Comparison of ENCODE assay signal across 18 cellular contexts in the genomic region with DNA sequence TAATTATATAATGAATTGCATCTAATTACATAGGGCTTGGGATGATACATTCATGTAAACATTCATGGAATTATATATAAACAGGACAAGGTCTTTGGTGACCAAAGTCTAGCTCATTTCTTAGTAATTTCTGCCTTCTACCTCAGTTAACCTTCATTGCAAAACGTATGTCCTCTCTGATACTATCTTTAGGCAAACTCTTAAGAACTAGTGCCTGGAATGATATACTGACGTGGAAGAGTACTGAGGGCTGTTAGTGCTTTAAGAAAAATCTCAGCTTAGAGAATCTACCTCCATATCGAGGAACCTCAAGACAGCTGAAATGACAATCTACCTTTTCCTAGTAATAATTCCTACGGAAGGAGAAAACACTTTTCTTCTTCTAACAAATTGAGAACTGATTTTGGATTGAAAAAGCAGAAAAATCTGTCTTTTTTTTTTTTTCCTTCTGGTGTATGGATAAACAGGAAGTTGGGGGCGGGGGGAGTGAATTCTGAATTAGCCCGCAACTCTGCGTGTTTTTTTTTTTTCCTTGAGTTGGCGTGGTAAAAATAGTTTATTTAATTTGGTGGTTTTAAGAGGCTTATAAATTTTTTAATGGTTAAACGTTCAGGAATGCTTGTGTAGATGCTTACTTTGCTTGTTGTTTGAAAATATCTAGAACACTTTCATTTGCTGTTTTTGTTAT. TPM values are rescaled to one million over a fixed set of nuclear protein-coding genes. Genes with fewer than 3 reads are reported as not detected.
DNase-seq lines count a peak whose midpoint lies in the region; FAIRE-seq and TF ChIP-seq lines count a peak whose summit lies in the region.
"Had no signal": no experiment of that assay in that cellular context is flagged by ENCODE, and none has a peak within 500 bp of the region (broad histone marks: within the 10 kb centered on the region; RNA-seq: fewer than 3 reads in every experiment).

No MANE protein-coding gene starts in this region.

- H3K18ac ChIP-seq in trophoblast cell (ENCODE audit: low read length): no peak overlapping the region

- H3K27ac ChIP-seq in trophoblast cell (ENCODE audit: low read depth, low read length): no peak overlapping the region
- H3K27ac ChIP-seq: body of pancreas had no signal

- H3K9me3 ChIP-seq in trophoblast cell (ENCODE audit: insufficient read depth, low read depth, low read length): no peaks in the 10 kb centered on the region
- H3K9me3 ChIP-seq: body of pancreas had no signal

- H3K9ac ChIP-seq in trophoblast cell (ENCODE audit: low read length): no peak overlapping the region

- no peak overlapping the region for H3K14ac ChIP-seq in trophoblast cell (ENCODE audit: low read length)

- H3K23ac ChIP-seq in trophoblast cell (ENCODE audit: low read length): no peak overlapping the region

- H3K4me3 ChIP-seq in AG10803 (ENCODE audit: low read length): no peak overlapping the region
- no peak overlapping the region for H3K4me3 ChIP-seq in trophoblast cell (ENCODE audit: low read depth, low read length)
- H3K4me3 ChIP-seq: body of pancreas, GM12878 had no signal

- H4K12ac ChIP-seq in trophoblast cell (ENCODE audit: low read depth, low read length): no peak overlapping the region

- H3K79me1 ChIP-seq in trophoblast cell (ENCODE audit: low read length): peaks cover 14% of the 10 kb centered on the region

- H2AFZ ChIP-seq in trophoblast cell (ENCODE audit: insufficient read depth, low read length, poor library complexity): no peak overlapping the region

- DNase-seq in AG10803 (ENCODE audit: low read depth) (peak; percentile 31), M059J (ENCODE audit: low read depth) (peak; percentile 81), trophoblast cell (peak; percentile 28 to 81), RCC 7860 (ENCODE audit: low spot score) (no peak), GDM1 (lab: John Stamatoyannopoulos, UW) (no peak), hippocampal formation (lab: John Stamatoyannopoulos, UW) (no peak)
- no peak for DNase-seq in activated CD4-positive, alpha-beta T cell treated with anti-CD3 and anti-CD28 coated beads for 48 hours
- DNase-seq: activated T-cell treated with anti-CD3 and anti-CD28 coated beads, Interleukin-2, amount 50 U/mL, for 48 hours; AML-193; body of pancreas; DMS79; mesendoderm; NCI-H1105 treated with DMSO at 0.1 percent for 48 hours; NCI-H2227 treated with DMSO at 0.1 percent for 48 hours had no signal

- no peaks in the 10 kb centered on the region for H3K36me3 ChIP-seq in trophoblast cell (ENCODE audit: control insufficient read depth in 1 of 2, insufficient read depth in 2 of 2, low read length in 2 of 2)

- H3K36me3 Mint-ChIP-seq in dendritic cell treated with granulocyte-macrophage colony-stimulating factor and Interleukin-4, amounts not matched to agents 40 ng/mL and 50 ng/mL, for 4 days (ENCODE audit: low read depth): no peaks in the 10 kb centered on the region

- no peak overlapping the region for H2AK5ac ChIP-seq in trophoblast cell (ENCODE audit: low read length)

- peaks cover 5 to 8% of the 10 kb centered on the region in 2 experiments for H3K4me1 ChIP-seq in trophoblast cell (ENCODE audit: control insufficient read depth in 1 of 2, insufficient read depth in 2 of 2, low read length in 2 of 2)

- no peak overlapping the region for H3K4ac ChIP-seq in trophoblast cell (ENCODE audit: low read depth, low read length)

- H3K4me2 ChIP-seq in trophoblast cell (ENCODE audit: low read length): no peak overlapping the region

- no peak overlapping the region for H2BK120ac ChIP-seq in trophoblast cell (ENCODE audit: insufficient read depth, low read length, poor library complexity)

- intact Hi-C loops in dendritic cell treated with granulocyte-macrophage colony-stimulating factor and Interleukin-4, amounts not matched to agents 40 ng/mL and 50 ng/mL, for 4 days (cut with micrococcal nuclease): no loop called here

- H3K4me3 Mint-ChIP-seq in dendritic cell treated with granulocyte-macrophage colony-stimulating factor and Interleukin-4, amounts not matched to agents 40 ng/mL and 50 ng/mL, for 4 days: peak overlapping the region; percentile 44

- WGBS in trophoblast cell (ENCODE audit: extremely low coverage, insufficient coverage, insufficient read length): 100% methylated on average over 1 of the region's 9 CpGs

- no peak overlapping the region for H4K8ac ChIP-seq in trophoblast cell (ENCODE audit: low read depth, low read length)

- peaks cover 2% of the 10 kb centered on the region for H3K27me3 Mint-ChIP-seq in dendritic cell treated with granulocyte-macrophage colony-stimulating factor and Interleukin-4, amounts not matched to agents 40 ng/mL and 50 ng/mL, for 4 days

- no peak overlapping the region for H3K27ac Mint-ChIP-seq in dendritic cell treated with granulocyte-macrophage colony-stimulating factor and Interleukin-4, amounts not matched to agents 40 ng/mL and 50 ng/mL, for 4 days

- H4K91ac ChIP-seq in trophoblast cell (ENCODE audit: low read depth, low read length): no peak overlapping the region

- H2BK12ac ChIP-seq in trophoblast cell (ENCODE audit: low read length): no peak overlapping the region

- no peak for FAIRE-seq in RCC 7860 (lab: Jason Lieb, UNC)
- FAIRE-seq: GM12878 had no signal

- TF ChIP-seq CTCF in AG10803 (conservative IDR thresholded peaks at IDR 0.05; ENCODE audit: low read length): no peak

- H3K27me3 ChIP-seq in trophoblast cell (ENCODE audit: insufficient read depth, low read length): no peaks in the 10 kb centered on the region
- H3K27me3 ChIP-seq: body of pancreas had no signal

- no peaks in the 10 kb centered on the region for H3K9me3 Mint-ChIP-seq in dendritic cell treated with granulocyte-macrophage colony-stimulating factor and Interleukin-4, amounts not matched to agents 40 ng/mL and 50 ng/mL, for 4 days

- no peaks in the 10 kb centered on the region for H3K79me2 ChIP-seq in trophoblast cell (ENCODE audit: control insufficient read depth, insufficient read depth, low read length, poor library complexity)

- H3K4me1 Mint-ChIP-seq in dendritic cell treated with granulocyte-macrophage colony-stimulating factor and Interleukin-4, amounts not matched to agents 40 ng/mL and 50 ng/mL, for 4 days (ENCODE audit: low read depth): peaks cover 11% of the 10 kb centered on the region

- H2BK5ac ChIP-seq in trophoblast cell (ENCODE audit: low read depth, low read length, poor library complexity): no peak overlapping the region

RNA-seq across cellular contexts. Expression of gene RARB, which starts 43.2 kb away (rescaled TPM):
- total RNA-seq in M059J (2014; rRNA removed; shearing (Covaris generic)): 37.1 and 40.2 TPM in 2 replicates
- 7.2 and 7.4 TPM in 2 replicates for polyA plus RNA-seq in trophoblast cell (2013)
- total RNA-seq: GM12878; OCI-LY7; T-helper 1 cell treated with Interleukin-12 subunit alpha and Interleukin-12 subunit beta and Interleukin-4 antibody, amounts not matched to agents 30 ng/mL and 1 ng/mL, for 36 hours had no signal

Comparison
In these comparisons a context has a peak if more than half of its experiments do, and no peak if none do; other contexts are left out.
1. DNase-seq: peak in AG10803 (single experiment), M059J (single experiment) and trophoblast cell (2 of 2); none in activated CD4-positive, alpha-beta T cell treated with anti-CD3 and anti-CD28 coated beads for 48 hours (single experiment), RCC 7860 (single experiment), GDM1 (single experiment) and hippocampal formation (0 of 2).